In the genomic region with DNA sequence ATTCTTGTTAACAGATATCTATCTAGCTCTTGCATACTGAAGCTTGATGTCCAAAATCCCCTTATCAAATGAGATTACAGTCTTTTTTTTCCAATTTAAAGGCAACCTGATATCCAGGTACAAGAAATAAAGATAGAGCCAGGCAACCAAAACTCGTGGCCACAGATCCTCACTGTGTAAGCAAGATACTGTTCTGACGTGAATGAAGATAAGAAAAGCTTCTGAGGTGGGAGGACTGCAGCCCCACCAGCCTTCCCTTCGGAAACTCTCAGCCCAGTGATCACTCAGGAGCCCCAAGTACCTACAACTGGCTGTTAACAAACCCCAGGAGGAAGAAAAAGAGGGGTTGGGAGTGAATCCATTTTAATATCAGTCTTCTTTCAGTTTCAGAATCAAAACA, we compare ENCODE assay signal across 26 cellular contexts.
DNase-seq lines count a peak whose midpoint lies in the region; ATAC-seq, FAIRE-seq and TF ChIP-seq lines count a peak whose summit lies in the region.
"Had no signal": no experiment of that assay in that cellular context is flagged by ENCODE, and none has a peak within 500 bp of the region (broad histone marks: within the 10 kb centered on the region; RNA-seq: fewer than 3 reads in every experiment).

No MANE protein-coding gene starts in this region.

- peak overlapping the region; percentile 47; the same call in 1 of the 2 replicates for H3K27ac ChIP-seq in HEK293 (ENCODE audit: extremely low read depth, low read depth, low read length)
- no peak overlapping the region for H3K27ac ChIP-seq in GM12878 (ENCODE audit: control insufficient read depth, insufficient read depth)
- peak overlapping the region; percentile 25 for H3K27ac ChIP-seq in smooth muscle cell (ENCODE audit: low read depth)
- H3K27ac ChIP-seq: brain microvascular endothelial cell, pancreas, right lobe of liver, suprapubic skin had no signal

- ATAC-seq in GM12878 (peak; percentile 44), GM19023 (IDR thresholded peaks at IDR 0.05; ENCODE audit: unreplicated experiment) (no peak)
- no peak for ATAC-seq in activated T-cell treated with anti-CD3 and anti-CD28 coated beads, Interleukin-2, amount 50 U/mL, for 72 hours (replicated peaks in 1 of 2)
- ATAC-seq: activated naive CD8-positive, alpha-beta T cell treated with anti-CD3 and anti-CD28 coated beads, Interleukin-2, amount 50 U/mL, for 24 hours; CD8-positive, alpha-beta T cell; pancreas; right lobe of liver; stimulated activated effector memory CD8-positive, alpha-beta T cell treated with anti-CD3 and anti-CD28 coated beads, Interleukin-12 subunit alpha, Interleukin-12 subunit beta, amount 100 ng/mL, for 72 hours had no signal

- H2AFZ ChIP-seq in GM12878 (ENCODE audit: control insufficient read depth, low read depth, low read length) (no peak overlapping the region), smooth muscle cell (ENCODE audit: low read depth) (peak overlapping the region; percentile 91)

- no peaks in the 10 kb centered on the region for H3K36me3 ChIP-seq in HEK293 (ENCODE audit: control insufficient read depth in 2 of 2, insufficient read depth in 1 of 2, low read length in 2 of 2)
- H3K36me3 ChIP-seq in GM12878 (ENCODE audit: control insufficient read depth in 2 of 2, insufficient read depth in 2 of 2, low read length in 1 of 2), result no peaks in the 10 kb centered on the region
- H3K36me3 ChIP-seq in smooth muscle cell (ENCODE audit: low read depth), result peaks cover 6% of the 10 kb centered on the region
- H3K36me3 ChIP-seq: brain microvascular endothelial cell, HAP-1, pancreas, right lobe of liver, suprapubic skin had no signal

- BruUV-seq in GM12878 (replicated peaks; lab: Mats Ljungman, UMichigan), result no TSS peak

- H3K27me3 Mint-ChIP-seq in mesothelial cell of epicardium (ENCODE audit: low read depth), result no peaks in the 10 kb centered on the region
- peaks cover 10% of the 10 kb centered on the region for H3K27me3 Mint-ChIP-seq in activated T-cell treated with anti-CD3 and anti-CD28 coated beads, Interleukin-2, amount 50 U/mL, for 72 hours (ENCODE audit: low read depth)

- H3K27me3 ChIP-seq in GM12878 (replicated peaks in 1 of 2; ENCODE audit: control insufficient read depth in 2 of 2, insufficient read depth in 2 of 2, low read length in 1 of 2), result no peaks in the 10 kb centered on the region; a peak in 1 of 4 replicates
- peaks cover 5% of the 10 kb centered on the region for H3K27me3 ChIP-seq in smooth muscle cell (ENCODE audit: low read depth)
- H3K27me3 ChIP-seq: brain microvascular endothelial cell, right lobe of liver had no signal

- peak overlapping the region; percentile 18 for H3K4me3 Mint-ChIP-seq in mesothelial cell of epicardium
- no peak overlapping the region for H3K4me3 Mint-ChIP-seq in activated T-cell treated with anti-CD3 and anti-CD28 coated beads, Interleukin-2, amount 50 U/mL, for 72 hours
- H3K4me3 Mint-ChIP-seq: activated CD4-positive, alpha-beta T cell treated with anti-CD3 and anti-CD28 coated beads, Interleukin-2, amount 10 ng/mL, durations not matched to agents 24 days and 14 days; activated naive CD8-positive, alpha-beta T cell treated with anti-CD3 and anti-CD28 coated beads, Interleukin-2, amount 50 U/mL, for 24 hours; CD8-positive, alpha-beta T cell; IgD-negative memory B cell; immature natural killer cell; stimulated activated effector memory CD8-positive, alpha-beta T cell treated with anti-CD3 and anti-CD28 coated beads, Interleukin-12 subunit alpha, Interleukin-12 subunit beta, amount 100 ng/mL, for 72 hours had no signal

- no peaks in the 10 kb centered on the region for H3K79me2 ChIP-seq in GM12878 (ENCODE audit: control insufficient read depth, insufficient read depth, low read length)
- no peaks in the 10 kb centered on the region for H3K79me2 ChIP-seq in smooth muscle cell (ENCODE audit: low read depth)

- peaks cover 5% of the 10 kb centered on the region for H3F3A ChIP-seq in smooth muscle cell (ENCODE audit: low read depth)

- peak overlapping the region; percentile 53 for H3K27ac Mint-ChIP-seq in mesothelial cell of epicardium
- no peak overlapping the region for H3K27ac Mint-ChIP-seq in activated T-cell treated with anti-CD3 and anti-CD28 coated beads, Interleukin-2, amount 50 U/mL, for 72 hours
- H3K27ac Mint-ChIP-seq: activated CD4-positive, alpha-beta T cell treated with anti-CD3 and anti-CD28 coated beads, Interleukin-2, amount 10 ng/mL, durations not matched to agents 24 days and 14 days; activated naive CD8-positive, alpha-beta T cell treated with anti-CD3 and anti-CD28 coated beads, Interleukin-2, amount 50 U/mL, for 24 hours; CD8-positive, alpha-beta T cell; IgD-negative memory B cell; immature natural killer cell; stimulated activated effector memory CD8-positive, alpha-beta T cell treated with anti-CD3 and anti-CD28 coated beads, Interleukin-12 subunit alpha, Interleukin-12 subunit beta, amount 100 ng/mL, for 72 hours had no signal

- in situ Hi-C loops in GM12878 (cut with MboI), result no loop called here

- no peak for FAIRE-seq in GM12878 (lab: Jason Lieb, UNC)
- FAIRE-seq: GM12891 had no signal

- no peak for TF ChIP-seq EP300 in GM12878 (IDR thresholded peaks at IDR 0.05; ENCODE audit: borderline replicate concordance in 1 of 2, control insufficient read depth in 1 of 2, low read depth in 2 of 2, low read length in 2 of 2)

- no peak overlapping the region for H3K4me2 ChIP-seq in GM12878 (ENCODE audit: control insufficient read depth, insufficient read depth)
- peak overlapping the region; percentile 79 for H3K4me2 ChIP-seq in smooth muscle cell

- POLR2A ChIA-PET in HEK293 (lab: Yijun Ruan, JAX) (interaction anchor here (0.6 kb wide), 1 partner anchor 8 kb away, joined by 5 read pairs; no protein-coding TSS in a partner anchor), GM12878 (lab: Charles Lee) (interaction anchor here (0.9 kb wide), 1 partner anchor 22 kb away, joined by 3 read pairs; no protein-coding TSS in a partner anchor)

- H3K4me1 ChIP-seq in HEK293 (ENCODE audit: control insufficient read depth, insufficient read depth, low read length) (peaks cover 8% of the 10 kb centered on the region), GM12878 (ENCODE audit: control insufficient read depth, insufficient read depth, low read length) (no peaks in the 10 kb centered on the region; the same call in 1 of the 2 replicates), smooth muscle cell (ENCODE audit: low read depth) (peaks cover 8% of the 10 kb centered on the region)
- H3K4me1 ChIP-seq: pancreas, right lobe of liver had no signal

- TF ChIP-seq RAD21 in GM12878 (IDR thresholded peaks at IDR 0.05; ENCODE audit: insufficient read depth, low read depth, low read length), result no peak

- H3K36me3 Mint-ChIP-seq in mesothelial cell of epicardium, result peaks cover 22% of the 10 kb centered on the region
- peaks cover 4 to 9% of the 10 kb centered on the region in 2 donors for H3K36me3 Mint-ChIP-seq in activated T-cell treated with anti-CD3 and anti-CD28 coated beads, Interleukin-2, amount 50 U/mL, for 72 hours (ENCODE audit: insufficient read depth in 2 of 2)
- H3K36me3 Mint-ChIP-seq: CD8-positive, alpha-beta T cell; IgD-negative memory B cell; stimulated activated effector memory CD8-positive, alpha-beta T cell treated with anti-CD3 and anti-CD28 coated beads, Interleukin-12 subunit alpha, Interleukin-12 subunit beta, amount 100 ng/mL, for 72 hours had no signal

- peaks cover 26% of the 10 kb centered on the region for H3K9me3 Mint-ChIP-seq in mesothelial cell of epicardium
- peaks cover 7 to 13% of the 10 kb centered on the region in 2 donors for H3K9me3 Mint-ChIP-seq in activated T-cell treated with anti-CD3 and anti-CD28 coated beads, Interleukin-2, amount 50 U/mL, for 72 hours

- H3K4me3 ChIP-seq in HEK293 (ENCODE audit: low read depth, low read length), result no peak overlapping the region
- no peak overlapping the region for H3K4me3 ChIP-seq in GM12878
- H3K4me3 ChIP-seq in smooth muscle cell, result peak overlapping the region; percentile 44
- H3K4me3 ChIP-seq: HAP-1, pancreas, right lobe of liver, suprapubic skin had no signal

- RAD21 ChIA-PET in GM12878 (lab: Charles Lee; ENCODE audit: unreplicated experiment), result interaction anchor here (0.7 to 1.4 kb wide), 3 partner anchors 19 to 42 kb away, joined by 3 to 6 read pairs (median 3); no protein-coding TSS in a partner anchor

- no peaks in the 10 kb centered on the region for H3K9me3 ChIP-seq in HEK293 (ENCODE audit: control insufficient read depth, insufficient read depth, low read depth, low read length)
- no peaks in the 10 kb centered on the region for H3K9me3 ChIP-seq in GM12878 (replicated peaks; ENCODE audit: control insufficient read depth, insufficient read depth, low read length)
- H3K9me3 ChIP-seq in smooth muscle cell (replicated peaks; ENCODE audit: low read depth), result no peaks in the 10 kb centered on the region
- H3K9me3 ChIP-seq: HAP-1, right lobe of liver had no signal

- SMC1A ChIA-PET in GM12878 (lab: Charles Lee; ENCODE audit: uncharacterized antibody, unreplicated experiment), result interaction anchor here (1.0 to 2.1 kb wide), 7 partner anchors 8 to 103 kb away, joined by 3 to 11 read pairs (median 3); no protein-coding TSS in a partner anchor

- peaks cover 25% of the 10 kb centered on the region for H3K4me1 Mint-ChIP-seq in mesothelial cell of epicardium
- H3K4me1 Mint-ChIP-seq in activated T-cell treated with anti-CD3 and anti-CD28 coated beads, Interleukin-2, amount 50 U/mL, for 72 hours (ENCODE audit: low read depth), result no peaks in the 10 kb centered on the region
- H3K4me1 Mint-ChIP-seq: activated CD4-positive, alpha-beta T cell treated with anti-CD3 and anti-CD28 coated beads, Interleukin-2, amount 10 ng/mL, durations not matched to agents 24 days and 14 days; activated naive CD8-positive, alpha-beta T cell treated with anti-CD3 and anti-CD28 coated beads, Interleukin-2, amount 50 U/mL, for 24 hours; IgD-negative memory B cell; immature natural killer cell; stimulated activated effector memory CD8-positive, alpha-beta T cell treated with anti-CD3 and anti-CD28 coated beads, Interleukin-12 subunit alpha, Interleukin-12 subunit beta, amount 100 ng/mL, for 72 hours had no signal

- H3K9ac ChIP-seq in GM12878 (ENCODE audit: control insufficient read depth, insufficient read depth, low read length) (no peak overlapping the region), smooth muscle cell (ENCODE audit: low read depth) (peak overlapping the region; percentile 52)

- WGBS in GM12878 (ENCODE audit: insufficient coverage, insufficient replicate concordance, low lambda C conversion rate, missing lambda C conversion rate), result 4% methylated on average over 3 of the region's 3 CpGs
- 3% methylated on average over 3 of the region's 3 CpGs for WGBS in smooth muscle cell (ENCODE audit: low lambda C conversion rate)

- TF ChIP-seq POLR2A in GM12878 (IDR thresholded peaks at IDR 0.05; ENCODE audit: low read depth, low read length), result no peak

- H4K20me1 ChIP-seq in GM12878 (ENCODE audit: control insufficient read depth, insufficient read depth), result no peaks in the 10 kb centered on the region
- no peaks in the 10 kb centered on the region for H4K20me1 ChIP-seq in smooth muscle cell (ENCODE audit: low read depth)

- TF ChIP-seq CTCF in HEK293 (tag by site-specific recombination; IDR thresholded peaks at IDR 0.05) (no peak), GM12878 (IDR thresholded peaks at IDR 0.05 in 2 of 3, conservative IDR thresholded peaks at IDR 0.05 in 1 of 3; ENCODE audit: control insufficient read depth in 2 of 3, extremely low read depth in 1 of 3, insufficient read depth in 1 of 3, low read depth in 3 of 3, low read length in 3 of 3) (no peak), mesothelial cell of epicardium (IDR thresholded peaks at IDR 0.05; ENCODE audit: unreplicated experiment) (no peak), smooth muscle cell (IDR thresholded peaks at IDR 0.05; ENCODE audit: borderline replicate concordance, insufficient read depth, poor library complexity, severe bottlenecking) (no peak)

- CTCF ChIA-PET in HEK293 (lab: Yijun Ruan, JAX) (interaction anchor here (0.7 kb wide), 1 partner anchor 556 kb away, joined by 4 read pairs; no protein-coding TSS in a partner anchor), GM12878 (lab: Yijun Ruan, JAX) (interaction anchor here (0.6 to 1.1 kb wide), 2 partner anchors 18 to 51 kb away, joined by 4 read pairs; no protein-coding TSS in a partner anchor)

- no peak for DNase-seq in GM12878 (ENCODE audit: low read depth, low spot score)
- no peak for DNase-seq in mesothelial cell of epicardium (ENCODE audit: low spot score in 2 of 2, unreplicated experiment in 2 of 2)
- no peak for DNase-seq in smooth muscle cell (lab: John Stamatoyannopoulos, UW; ENCODE audit: unreplicated experiment)
- DNase-seq in T-helper 1 cell, result no peak
- DNase-seq in activated T-cell treated with anti-CD3 and anti-CD28 coated beads, Interleukin-2, amount 50 U/mL, for 72 hours, result no peak
- no peak for DNase-seq in cerebellar cortex (ENCODE audit: low spot score)
- DNase-seq: activated CD4-positive, alpha-beta T cell treated with anti-CD3 and anti-CD28 coated beads, Interleukin-2, amount 10 ng/mL, durations not matched to agents 24 days and 14 days; activated CD8-positive, alpha-beta memory T cell treated with anti-CD3 and anti-CD28 coated beads, Interleukin-2, amount 50 U/mL, for 4 hours; activated effector memory CD4-positive, alpha-beta T cell treated with Interleukin-2 at 50 U/mL for 16 hours; activated naive CD8-positive, alpha-beta T cell treated with anti-CD3 and anti-CD28 coated beads, Interleukin-2, amount 50 U/mL, for 24 hours; brain microvascular endothelial cell; CD8-positive, alpha-beta T cell; cortex of kidney; immature natural killer cell; NCI-H1436; NCI-H524; pancreas; right lobe of liver; SW 1271 had no signal

- intact Hi-C loops in GM12878 (cut with micrococcal nuclease; ENCODE audit: unreplicated experiment), result no loop called here
